ENCODE assay signal across 18 cellular contexts in the genomic region with DNA sequence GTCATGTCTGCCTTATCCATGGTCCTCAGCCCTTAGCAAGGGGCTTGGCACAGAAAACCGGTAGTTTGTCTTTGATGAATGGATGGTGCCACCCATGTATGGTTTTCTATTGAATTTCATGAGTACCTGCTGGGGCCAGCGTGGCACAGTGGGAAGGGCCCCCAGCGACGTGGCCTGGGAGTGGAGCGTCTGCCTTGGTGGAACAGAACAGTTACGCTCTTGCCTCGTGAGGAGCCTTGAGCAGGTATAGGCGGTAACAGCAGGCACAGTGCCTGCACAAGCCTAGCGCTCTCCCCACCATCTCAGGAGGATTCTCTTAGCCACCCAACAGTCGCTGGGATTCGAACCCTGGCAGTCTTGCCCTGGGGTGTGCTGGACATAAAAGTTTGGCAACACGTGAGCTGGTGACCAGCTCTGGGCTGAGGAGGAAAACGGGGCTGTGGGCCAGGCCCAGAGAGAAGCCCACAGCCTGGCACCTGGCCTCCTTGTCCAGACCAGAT.
"Had no signal": no experiment of that assay in that cellular context is flagged by ENCODE, and none has a peak within 500 bp of the region (broad histone marks: within the 10 kb centered on the region; RNA-seq: fewer than 3 reads in every experiment).

No MANE protein-coding gene starts in this region.

- H3K36me3 ChIP-seq: breast epithelium, uterus had no signal

- ATAC-seq: left lobe of liver; natural killer cell treated with Interleukin-12 subunit alpha and Interleukin-12 subunit beta and Interleukin-15 and Interleukin-18, amount 100 ng/mL, for 72 hours; T-cell had no signal

- H3K27me3 ChIP-seq: ascending aorta, breast epithelium, dorsolateral prefrontal cortex, uterus had no signal

- H3K4me3 Mint-ChIP-seq: activated naive CD4-positive, alpha-beta T cell treated with anti-CD3 and anti-CD28 coated beads for 36 hours; endodermal cell; natural killer cell treated with Interleukin-12 subunit alpha and Interleukin-12 subunit beta and Interleukin-15 and Interleukin-18, amount 100 ng/mL, for 72 hours; T-cell had no signal

- H3K27ac ChIP-seq: ascending aorta, breast epithelium, dorsolateral prefrontal cortex, thoracic aorta, uterus had no signal

- DNase-seq: activated CD4-positive, CD25-positive, alpha-beta regulatory T cell treated with anti-CD3 and anti-CD28 coated beads, Interleukin-2, amount 50 U/mL, for 72 hours; activated naive CD4-positive, alpha-beta T cell treated with anti-CD3 and anti-CD28 coated beads for 36 hours; activated T-cell treated with anti-CD3 and anti-CD28 coated beads for 4 hours; endodermal cell; head of caudate nucleus; mesendoderm; stimulated activated CD4-positive, alpha-beta T cell treated with anti-CD3 and anti-CD28 coated beads, Interleukin-12 subunit alpha, Interleukin-12 subunit beta, amount 100 ng/mL, for 4 hours; stimulated activated CD4-positive, alpha-beta T cell treated with anti-CD3 and anti-CD28 coated beads, Interleukin-2, amount 100 ng/mL, for 24 hours; T-helper 9 cell; uterus had no signal

- H3K4me1 ChIP-seq: uterus had no signal

- H3K27ac Mint-ChIP-seq: activated naive CD4-positive, alpha-beta T cell treated with anti-CD3 and anti-CD28 coated beads for 36 hours; endodermal cell; natural killer cell treated with Interleukin-12 subunit alpha and Interleukin-12 subunit beta and Interleukin-15 and Interleukin-18, amount 100 ng/mL, for 72 hours; T-cell had no signal

- H3K9me3 ChIP-seq: ascending aorta, thoracic aorta, uterus had no signal

- FAIRE-seq: frontal cortex had no signal

- H3K4me3 ChIP-seq: ascending aorta, breast epithelium, dorsolateral prefrontal cortex, thoracic aorta, uterus had no signal

- H3K27me3 Mint-ChIP-seq: natural killer cell treated with Interleukin-12 subunit alpha and Interleukin-12 subunit beta and Interleukin-15 and Interleukin-18, amount 100 ng/mL, for 72 hours; T-cell had no signal
